28 cellular contexts compared by ENCODE assay signal in genomic region chr2:52210611-52211010, GRCh38.
"Had no signal": no experiment of that assay in that cellular context is flagged by ENCODE, and none has a peak within 500 bp of the region (broad histone marks: within the 10 kb centered on the region; RNA-seq: fewer than 3 reads in every experiment).

No MANE protein-coding gene starts in this region.

- ATAC-seq: activated CD8-positive, alpha-beta T cell treated with anti-CD3 and anti-CD28 coated beads for 36 hours; activated naive CD4-positive, alpha-beta T cell treated with anti-CD3 and anti-CD28 coated beads, Interleukin-2, amount 50 U/mL, for 72 hours; activated T-cell treated with anti-CD3 and anti-CD28 coated beads, Interleukin-2, amount 50 U/mL, for 4 hours; activated T-cell treated with anti-CD3 and anti-CD28 coated beads, Interleukin-2, amount 50 U/mL, for 72 hours; activated T-helper 17 cell treated with anti-CD3 and anti-CD28 coated beads, Interleukin-2, amount 50 U/mL, for 72 hours had no signal

- DNase-seq: activated B cell treated with CpG ODN at 0.5 μM for 24 hours; activated CD4-positive, alpha-beta memory T cell treated with anti-CD3 and anti-CD28 coated beads for 36 hours; activated CD4-positive, alpha-beta T cell treated with anti-CD3 and anti-CD28 coated beads for 4 hours; activated CD4-positive, alpha-beta T cell treated with anti-CD3 and anti-CD28 coated beads, Interleukin-2, amount 10 ng/mL, durations not matched to agents 24 days and 14 days; activated CD4-positive, alpha-beta T cell treated with anti-CD3 and anti-CD28 coated beads, Interleukin-2, amount 50 U/mL, for 1 hour; activated CD4-positive, alpha-beta T cell treated with anti-CD3 and anti-CD28 coated beads, Interleukin-2, amount 50 U/mL, for 4 hours; activated CD4-positive, CD25-positive, alpha-beta regulatory T cell treated with anti-CD3 and anti-CD28 coated beads, Interleukin-2, amount 50 U/mL, for 72 hours; activated CD8-positive, alpha-beta memory T cell treated with anti-CD3 and anti-CD28 coated beads, Interleukin-2, amount 50 U/mL, for 4 hours; activated CD8-positive, alpha-beta T cell treated with anti-CD3 and anti-CD28 coated beads for 36 hours; activated effector memory CD4-positive, alpha-beta T cell treated with anti-CD3 and anti-CD28 coated beads, Interleukin-2, amount 50 U/mL, for 16 hours; activated gamma-delta T cell treated with Interleukin-2 at 50 U/mL for 16 hours; activated naive CD4-positive, alpha-beta T cell; activated naive CD4-positive, alpha-beta T cell treated with anti-CD3 and anti-CD28 coated beads for 36 hours; activated naive CD4-positive, alpha-beta T cell treated with anti-CD3 and anti-CD28 coated beads, Interleukin-2, amount 50 U/mL, for 16 hours; activated naive CD8-positive, alpha-beta T cell treated with anti-CD3 and anti-CD28 coated beads for 36 hours; activated T-cell treated with anti-CD3 and anti-CD28 coated beads for 4 hours; activated T-cell treated with anti-CD3 and anti-CD28 coated beads, Interleukin-2, amount 50 U/mL, for 1 hour; activated T-cell treated with anti-CD3 and anti-CD28 coated beads, Interleukin-2, amount 50 U/mL, for 4 hours; activated T-cell treated with anti-CD3 and anti-CD28 coated beads, Interleukin-2, amount 50 U/mL, for 72 hours; adrenal gland; amniotic stem cell; aorta; caudate nucleus; cerebellar nuclear complex; T-helper 2 cell; T-helper 9 cell had no signal
